24 cellular contexts compared by ENCODE assay signal in the genomic region with DNA sequence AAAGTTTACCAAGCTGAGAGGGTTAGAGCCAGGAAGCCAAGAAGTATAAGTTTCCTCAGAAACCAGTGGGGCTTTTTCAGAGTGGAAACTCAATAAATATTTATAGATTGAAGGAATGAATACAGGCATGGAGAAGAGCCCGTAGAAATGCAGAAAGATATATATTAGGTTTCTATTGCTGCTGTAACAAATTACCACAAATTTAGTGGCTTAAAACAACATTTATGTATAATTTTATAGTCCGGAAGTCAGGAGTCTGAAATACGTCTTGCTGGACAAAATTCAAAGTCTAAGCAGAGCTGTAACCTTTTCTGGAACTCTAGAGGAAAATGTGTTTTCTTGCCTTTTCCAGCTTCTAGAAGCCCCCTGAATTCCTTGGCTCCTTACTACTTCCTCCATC.
"Had no signal": no experiment of that assay in that cellular context is flagged by ENCODE, and none has a peak within 500 bp of the region (broad histone marks: within the 10 kb centered on the region; RNA-seq: fewer than 3 reads in every experiment).

No MANE protein-coding gene starts in this region.

- H3K4me1 ChIP-seq: heart right ventricle, left ventricle myocardium inferior, right atrium auricular region, right lobe of liver, suprapubic skin, tibial artery, uterus had no signal

- H3K27me3 Mint-ChIP-seq: naive thymus-derived CD8-positive, alpha-beta T cell; progenitor cell of endocrine pancreas; stimulated activated naive CD8-positive, alpha-beta T cell treated with anti-CD3 and anti-CD28 coated beads, Interleukin-15, Interleukin-2, amounts not matched to agents 100 ng/mL and 50 ng/mL, for 24 hours had no signal

- ATAC-seq: heart right ventricle; mucosa of descending colon; naive thymus-derived CD8-positive, alpha-beta T cell; right lobe of liver had no signal

- H3K27ac Mint-ChIP-seq: stimulated activated naive CD8-positive, alpha-beta T cell treated with anti-CD3 and anti-CD28 coated beads, Interleukin-15, Interleukin-2, amounts not matched to agents 100 ng/mL and 50 ng/mL, for 24 hours had no signal

- H3K36me3 ChIP-seq: heart right ventricle, left ventricle myocardium inferior, neutrophil, ovary, right atrium auricular region, right lobe of liver, suprapubic skin, thoracic aorta, tibial artery, uterus had no signal

- H3K9me3 Mint-ChIP-seq: stimulated activated naive CD8-positive, alpha-beta T cell treated with anti-CD3 and anti-CD28 coated beads, Interleukin-15, Interleukin-2, amounts not matched to agents 100 ng/mL and 50 ng/mL, for 24 hours had no signal

- H3K36me3 Mint-ChIP-seq: naive thymus-derived CD8-positive, alpha-beta T cell had no signal

- H3K4me2 ChIP-seq: hepatocyte, smooth muscle cell had no signal

- H3K4me3 ChIP-seq: heart right ventricle, hepatocyte, left ventricle myocardium inferior, lung, mucosa of descending colon, ovary, right atrium auricular region, right lobe of liver, smooth muscle cell, suprapubic skin, thoracic aorta, tibial artery, uterus had no signal

- H3K27ac ChIP-seq: heart right ventricle, hepatocyte, left ventricle myocardium inferior, neutrophil, ovary, right atrium auricular region, right lobe of liver, suprapubic skin, thoracic aorta, tibial artery, uterus had no signal

- H3K4me3 Mint-ChIP-seq: naive thymus-derived CD8-positive, alpha-beta T cell; neural crest cell; stimulated activated naive CD8-positive, alpha-beta T cell treated with anti-CD3 and anti-CD28 coated beads, Interleukin-15, Interleukin-2, amounts not matched to agents 100 ng/mL and 50 ng/mL, for 24 hours had no signal

- DNase-seq: heart right ventricle; islet precursor cell; left ventricle myocardium inferior; midbrain; mucosa of descending colon; naive thymus-derived CD8-positive, alpha-beta T cell; ovary; right lobe of liver; stimulated activated CD4-positive, alpha-beta T cell treated with anti-CD3 and anti-CD28 coated beads, Interleukin-1b, Interleukin-23, amount 100 ng/mL, for 48 hours; stimulated activated CD4-positive, alpha-beta T cell treated with anti-CD3 and anti-CD28 coated beads, Interleukin-2, amount 100 ng/mL, for 48 hours; stimulated activated naive CD4-positive, alpha-beta T cell; tibial artery; trophoblast cell; uterus had no signal

- H2AFZ ChIP-seq: hepatocyte had no signal

- H3K79me2 ChIP-seq: hepatocyte had no signal

- H3K27me3 ChIP-seq: heart right ventricle, hepatocyte, neutrophil, ovary, right atrium auricular region, right lobe of liver, suprapubic skin, tibial artery, uterus had no signal
